10 cellular contexts compared by ENCODE assay signal in genomic region chr1:167517535-167518330, GRCh38. TPM values are rescaled to one million over a fixed set of nuclear protein-coding genes. Genes with fewer than 3 reads are reported as not detected.
DNase-seq lines count a peak whose midpoint lies in the region; ATAC-seq and TF ChIP-seq lines count a peak whose summit lies in the region.
"Had no signal": no experiment of that assay in that cellular context is flagged by ENCODE, and none has a peak within 500 bp of the region (broad histone marks: within the 10 kb centered on the region; RNA-seq: fewer than 3 reads in every experiment).

No MANE protein-coding gene starts in this region.

- ATAC-seq in thoracic aorta (ENCODE audit: insufficient number of reproducible peaks, low FRiP score, low read depth) (no peak), GM18502 (IDR thresholded peaks at IDR 0.05; ENCODE audit: poor library complexity, unreplicated experiment) (no peak)

- peak overlapping the region; percentile 98 for H3K27ac Mint-ChIP-seq in activated T-helper 1 cell treated with anti-CD3 and anti-CD28 coated beads, Interleukin-12 subunit alpha, Interleukin-12 subunit beta, Interleukin-2, Interleukin-4 antibody, amounts not matched to agents 30 ng/mL and 10 ng/mL and 1 ng/mL, durations not matched to agents 14 hours and 24 hours and 36 hours
- H3K27ac Mint-ChIP-seq in neural progenitor cell: peak overlapping the region; percentile 5

- H3K4me1 ChIP-seq in SJSA1 (replicated peaks): peaks cover 22% of the 10 kb centered on the region
- no peaks in the 10 kb centered on the region for H3K4me1 ChIP-seq in neural progenitor cell
- H3K4me1 ChIP-seq in thoracic aorta (ENCODE audit: control insufficient read depth in 1 of 2, low read depth in 2 of 2): no peaks in the 10 kb centered on the region

- peaks cover 12% of the 10 kb centered on the region; the same call in 1 of the 2 replicates for H3K27me3 ChIP-seq in SJSA1 (replicated peaks)
- H3K27me3 ChIP-seq in neural progenitor cell: no peaks in the 10 kb centered on the region
- no peaks in the 10 kb centered on the region for H3K27me3 ChIP-seq in thoracic aorta (replicated peaks; ENCODE audit: insufficient read depth)

- H3K9ac ChIP-seq in neural progenitor cell: no peak overlapping the region

- peaks cover 59% of the 10 kb centered on the region for H3K4me1 Mint-ChIP-seq in activated T-helper 1 cell treated with anti-CD3 and anti-CD28 coated beads, Interleukin-12 subunit alpha, Interleukin-12 subunit beta, Interleukin-2, Interleukin-4 antibody, amounts not matched to agents 30 ng/mL and 10 ng/mL and 1 ng/mL, durations not matched to agents 14 hours and 24 hours and 36 hours (ENCODE audit: low read depth)
- H3K4me1 Mint-ChIP-seq in neural progenitor cell: peaks cover 31% of the 10 kb centered on the region

- H4K20me1 ChIP-seq in neural progenitor cell (ENCODE audit: low read depth): no peaks in the 10 kb centered on the region

- H3F3A ChIP-seq in neural progenitor cell (ENCODE audit: low read depth): no peaks in the 10 kb centered on the region

- H3K36me3 ChIP-seq in SJSA1 (no peaks in the 10 kb centered on the region), neural progenitor cell (no peaks in the 10 kb centered on the region), thoracic aorta (no peaks in the 10 kb centered on the region)

- H3K9me3 ChIP-seq in SJSA1 (replicated peaks) (no peaks in the 10 kb centered on the region), neural progenitor cell (ENCODE audit: low read depth) (no peaks in the 10 kb centered on the region), thoracic aorta (no peaks in the 10 kb centered on the region)

- H3K79me2 ChIP-seq in neural progenitor cell (ENCODE audit: low read depth): no peaks in the 10 kb centered on the region

- H2AFZ ChIP-seq in neural progenitor cell (replicated peaks): no peak overlapping the region

- peaks cover 7% of the 10 kb centered on the region for H3K27me3 Mint-ChIP-seq in activated T-helper 1 cell treated with anti-CD3 and anti-CD28 coated beads, Interleukin-12 subunit alpha, Interleukin-12 subunit beta, Interleukin-2, Interleukin-4 antibody, amounts not matched to agents 30 ng/mL and 10 ng/mL and 1 ng/mL, durations not matched to agents 14 hours and 24 hours and 36 hours (ENCODE audit: insufficient read depth)
- H3K27me3 Mint-ChIP-seq in neural progenitor cell (ENCODE audit: insufficient read depth, low read depth): peaks cover 2% of the 10 kb centered on the region

- intact Hi-C loops in activated T-helper 1 cell treated with anti-CD3 and anti-CD28 coated beads, Interleukin-12 subunit alpha, Interleukin-12 subunit beta, Interleukin-2, Interleukin-4 antibody, amounts not matched to agents 30 ng/mL and 10 ng/mL and 1 ng/mL, durations not matched to agents 14 hours and 24 hours and 36 hours (cut with micrococcal nuclease): loop anchor here (1.0 to 10.0 kb wide), 10 partner anchors 16 to 643 kb away; partner anchors contain the start of genes POU2F1 and TADA1

- H3K9me3 Mint-ChIP-seq in activated T-helper 1 cell treated with anti-CD3 and anti-CD28 coated beads, Interleukin-12 subunit alpha, Interleukin-12 subunit beta, Interleukin-2, Interleukin-4 antibody, amounts not matched to agents 30 ng/mL and 10 ng/mL and 1 ng/mL, durations not matched to agents 14 hours and 24 hours and 36 hours: no peaks in the 10 kb centered on the region
- peaks cover 6% of the 10 kb centered on the region for H3K9me3 Mint-ChIP-seq in neural progenitor cell

- peaks cover 45% of the 10 kb centered on the region for H3K36me3 Mint-ChIP-seq in activated T-helper 1 cell treated with anti-CD3 and anti-CD28 coated beads, Interleukin-12 subunit alpha, Interleukin-12 subunit beta, Interleukin-2, Interleukin-4 antibody, amounts not matched to agents 30 ng/mL and 10 ng/mL and 1 ng/mL, durations not matched to agents 14 hours and 24 hours and 36 hours (ENCODE audit: low read depth)
- H3K36me3 Mint-ChIP-seq in neural progenitor cell: no peaks in the 10 kb centered on the region

- no peak overlapping the region for H3K27ac ChIP-seq in SJSA1
- no peak overlapping the region for H3K27ac ChIP-seq in neural progenitor cell
- H3K27ac ChIP-seq in thoracic aorta: no peak overlapping the region

- TF ChIP-seq CTCF in neural progenitor cell (IDR thresholded peaks at IDR 0.05): no peak
- no peak for TF ChIP-seq CTCF in thoracic aorta (IDR thresholded peaks at IDR 0.05)

- peak overlapping the region; percentile 97 for H3K4me3 Mint-ChIP-seq in activated T-helper 1 cell treated with anti-CD3 and anti-CD28 coated beads, Interleukin-12 subunit alpha, Interleukin-12 subunit beta, Interleukin-2, Interleukin-4 antibody, amounts not matched to agents 30 ng/mL and 10 ng/mL and 1 ng/mL, durations not matched to agents 14 hours and 24 hours and 36 hours
- H3K4me3 Mint-ChIP-seq in neural progenitor cell: no peak overlapping the region

- no peak overlapping the region for H3K4me2 ChIP-seq in neural progenitor cell

- no peak overlapping the region for H3K4me3 ChIP-seq in SJSA1
- no peak overlapping the region for H3K4me3 ChIP-seq in neural progenitor cell
- peak overlapping the region; percentile 26 for H3K4me3 ChIP-seq in thoracic aorta

- peak; percentile 25 to 65 for DNase-seq in SJSA1 (ENCODE audit: low read depth in 1 of 2, low spot score in 2 of 2)
- peak; percentile 76 for DNase-seq in activated T-helper 1 cell treated with anti-CD3 and anti-CD28 coated beads, Interleukin-12 subunit alpha, Interleukin-12 subunit beta, Interleukin-2, Interleukin-4 antibody, amounts not matched to agents 30 ng/mL and 10 ng/mL and 1 ng/mL, durations not matched to agents 14 hours and 24 hours and 36 hours (ENCODE audit: low spot score)
- no peak for DNase-seq in neural progenitor cell (ENCODE audit: low spot score)
- DNase-seq in thoracic aorta (ENCODE audit: low spot score): no peak
- DNase-seq in NCI-H82 treated with DMSO at 0.1 percent for 48 hours (lab: John Stamatoyannopoulos, UW; ENCODE audit: unreplicated experiment): no peak
- DNase-seq in RPMI8226: no peak
- no peak for DNase-seq in SW 1271 (lab: John Stamatoyannopoulos, UW)
- DNase-seq: kidney glomerular epithelial cell had no signal

RNA-seq across cellular contexts. Expression of gene CD247, which starts 0.6 kb away (rescaled TPM):
- total RNA-seq in SJSA1 (2014; rRNA removed; shearing (Covaris generic)): not detected in 2 replicates
- total RNA-seq in activated T-helper 1 cell treated with anti-CD3 and anti-CD28 coated beads, Interleukin-12 subunit alpha, Interleukin-12 subunit beta, Interleukin-2, Interleukin-4 antibody, amounts not matched to agents 30 ng/mL and 10 ng/mL and 1 ng/mL, durations not matched to agents 14 hours and 24 hours and 36 hours: 237 and 238 TPM in 2 replicates
- total RNA-seq in neural progenitor cell (ENCODE audit: low replicate concordance) (1.3 and 1.5 TPM in 2 replicates), thoracic aorta (1 to 10 TPM; 1.6 to 8.5 TPM)
- total RNA-seq: bronchial epithelial cell had no signal

RNA-seq across cellular contexts. Expression of gene CREG1, which starts 35.8 kb away (rescaled TPM):
- 46.2 and 54.7 TPM in 2 replicates for total RNA-seq in SJSA1 (2014; rRNA removed; shearing (Covaris generic))
- 15.3 and 16.8 TPM in 2 replicates for total RNA-seq in activated T-helper 1 cell treated with anti-CD3 and anti-CD28 coated beads, Interleukin-12 subunit alpha, Interleukin-12 subunit beta, Interleukin-2, Interleukin-4 antibody, amounts not matched to agents 30 ng/mL and 10 ng/mL and 1 ng/mL, durations not matched to agents 14 hours and 24 hours and 36 hours
- total RNA-seq in neural progenitor cell (ENCODE audit: low replicate concordance): 55.6 and 64.2 TPM in 2 replicates
- 100 to 1,000 TPM; 187 to 266 TPM for total RNA-seq in thoracic aorta

Comparison
In these comparisons a context has a peak if more than half of its experiments do, and no peak if none do; other contexts are left out.
1. DNase-seq: peak in SJSA1 (2 of 2) and activated T-helper 1 cell treated with anti-CD3 and anti-CD28 coated beads, Interleukin-12 subunit alpha, Interleukin-12 subunit beta, Interleukin-2, Interleukin-4 antibody, amounts not matched to agents 30 ng/mL and 10 ng/mL and 1 ng/mL, durations not matched to agents 14 hours and 24 hours and 36 hours (single experiment); none in neural progenitor cell (single experiment), thoracic aorta (single experiment), NCI-H82 treated with DMSO at 0.1 percent for 48 hours (single experiment), RPMI8226 (single experiment) and SW 1271 (0 of 2).
2. RNA of gene CD247, which starts 0.6 kb away (total RNA-seq): 237 to 238 TPM in activated T-helper 1 cell treated with anti-CD3 and anti-CD28 coated beads, Interleukin-12 subunit alpha, Interleukin-12 subunit beta, Interleukin-2, Interleukin-4 antibody, amounts not matched to agents 30 ng/mL and 10 ng/mL and 1 ng/mL, durations not matched to agents 14 hours and 24 hours and 36 hours; 1.6 to 8.5 TPM in thoracic aorta, 1.3 to 1.5 TPM in neural progenitor cell and not detected in SJSA1; every median in the first group is over 10 times any median in the second.